Comparison of ENCODE assay signal across 12 cellular contexts in the genomic region with DNA sequence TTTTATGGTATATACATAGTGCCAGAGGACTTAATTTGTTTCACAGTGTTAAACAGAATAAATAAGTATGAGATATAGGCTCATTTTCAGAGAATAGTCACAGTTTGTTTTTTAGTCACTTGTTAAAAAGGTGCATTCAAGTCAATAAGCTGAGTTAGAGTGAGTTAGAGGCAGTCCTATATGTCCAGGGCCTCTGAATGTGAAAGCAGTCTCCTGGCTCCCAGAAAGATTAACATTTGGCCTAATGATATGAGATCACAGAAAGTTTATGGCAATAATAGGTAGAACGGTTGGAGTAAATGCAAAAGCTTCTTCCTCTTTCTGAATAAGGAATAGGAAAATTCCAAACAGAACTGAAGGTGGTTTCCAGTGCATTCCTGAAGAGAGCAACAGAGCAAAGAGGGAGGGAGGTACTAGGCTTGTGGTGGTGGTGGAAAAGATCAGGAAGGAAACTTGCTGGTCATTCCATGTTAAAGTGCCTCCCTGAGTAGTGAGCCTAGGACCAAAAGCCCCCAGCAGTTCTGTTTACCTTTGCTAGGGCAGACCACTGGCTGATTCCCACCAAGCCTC. TPM values are rescaled to one million over a fixed set of nuclear protein-coding genes. Genes with fewer than 3 reads are reported as not detected.
DNase-seq lines count a peak whose midpoint lies in the region; ATAC-seq and TF ChIP-seq lines count a peak whose summit lies in the region.
"Had no signal": no experiment of that assay in that cellular context is flagged by ENCODE, and none has a peak within 500 bp of the region (broad histone marks: within the 10 kb centered on the region; RNA-seq: fewer than 3 reads in every experiment).

No MANE protein-coding gene starts in this region.

- H3K36me3 ChIP-seq in SK-N-MC (ENCODE audit: insufficient read depth, low read length), result no peaks in the 10 kb centered on the region
- H3K36me3 ChIP-seq in neuronal stem cell (replicated peaks in 1 of 2; ENCODE audit: control insufficient read depth in 2 of 2, insufficient read depth in 2 of 2, low read length in 2 of 2), result no peaks in the 10 kb centered on the region
- H3K36me3 ChIP-seq in MM.1S (replicated peaks; ENCODE audit: insufficient read depth, low read length), result no peaks in the 10 kb centered on the region
- H3K36me3 ChIP-seq: uterus had no signal

- in situ Hi-C loops in Caki2 (cut with HindIII; ENCODE audit: low pct_unique_long_range_greater_than_20kb, low sequenced_read_pairs), result no loop called here

- H2BK12ac ChIP-seq in neuronal stem cell (ENCODE audit: low read length), result no peak overlapping the region

- ATAC-seq in HG02884 (IDR thresholded peaks at IDR 0.05; ENCODE audit: unreplicated experiment), result no peak
- ATAC-seq: natural killer cell treated with Interleukin-12 subunit alpha and Interleukin-12 subunit beta and Interleukin-15 and Interleukin-18, amount 100 ng/mL, for 72 hours had no signal

- H3K4ac ChIP-seq in neuronal stem cell (ENCODE audit: low read length), result no peak overlapping the region

- no peaks in the 10 kb centered on the region for H3K79me1 ChIP-seq in neuronal stem cell (ENCODE audit: low read depth, low read length)

- peak overlapping the region; percentile 91 for H3K18ac ChIP-seq in neuronal stem cell (ENCODE audit: low read length)

- no peak for TF ChIP-seq CTCF in fibroblast of pulmonary artery (IDR thresholded peaks at IDR 0.05; ENCODE audit: low read length, missing control alignments)
- TF ChIP-seq CTCF in MM.1S (IDR thresholded peaks at IDR 0.05; ENCODE audit: low read length), result no peak

- no peak overlapping the region for H2AFZ ChIP-seq in neuronal stem cell (ENCODE audit: low read length)
- no peak overlapping the region for H2AFZ ChIP-seq in MM.1S (ENCODE audit: low read length)

- H3K4me1 ChIP-seq in neuronal stem cell (ENCODE audit: control insufficient read depth in 2 of 2, insufficient read depth in 1 of 2, low read depth in 1 of 2, low read length in 2 of 2), result peaks cover 0 to 9% of the 10 kb centered on the region in 2 donors
- no peaks in the 10 kb centered on the region for H3K4me1 ChIP-seq in MM.1S (ENCODE audit: low read length)
- H3K4me1 ChIP-seq: uterus had no signal

- H4K20me1 ChIP-seq in MM.1S (ENCODE audit: insufficient read depth, low read length), result no peaks in the 10 kb centered on the region

- H3K4me2 ChIP-seq in neuronal stem cell (ENCODE audit: insufficient read depth, low read length, poor library complexity, severe bottlenecking) (no peak overlapping the region), MM.1S (ENCODE audit: low read depth, low read length) (no peak overlapping the region)

- no peak overlapping the region for H4K8ac ChIP-seq in neuronal stem cell (ENCODE audit: low read depth, low read length)

- H3K27me3 ChIP-seq in neuronal stem cell (ENCODE audit: control insufficient read depth in 3 of 3, insufficient read depth in 3 of 3, low read depth in 1 of 3, low read length in 3 of 3), result no peaks in the 10 kb centered on the region
- no peaks in the 10 kb centered on the region for H3K27me3 ChIP-seq in MM.1S (replicated peaks; ENCODE audit: insufficient read depth, low read length)
- H3K27me3 ChIP-seq: uterus had no signal

- no peaks in the 10 kb centered on the region for H3K9me2 ChIP-seq in MM.1S (replicated peaks; ENCODE audit: insufficient read depth, low read length)

- H3K4me3 ChIP-seq in SK-N-MC (peak overlapping the region; percentile 71), fibroblast of pulmonary artery (replicated peaks; ENCODE audit: low read depth, low read length) (no peak overlapping the region), neuronal stem cell (ENCODE audit: low read length in 2 of 2) (no peak overlapping the region), MM.1S (ENCODE audit: low read length) (no peak overlapping the region)
- H3K4me3 ChIP-seq: uterus had no signal

- peak overlapping the region; percentile 6 for H2BK120ac ChIP-seq in neuronal stem cell (ENCODE audit: low read depth, low read length)

- no peak overlapping the region for H3K14ac ChIP-seq in neuronal stem cell (ENCODE audit: low read length)

- H3K9me3 ChIP-seq in SK-N-MC (ENCODE audit: low read depth, low read length), result no peaks in the 10 kb centered on the region
- H3K9me3 ChIP-seq in neuronal stem cell (replicated peaks in 1 of 2; ENCODE audit: control insufficient read depth in 2 of 2, insufficient read depth in 1 of 2, low read depth in 1 of 2, low read length in 2 of 2), result no peaks in the 10 kb centered on the region
- H3K9me3 ChIP-seq in MM.1S (replicated peaks; ENCODE audit: insufficient read depth, low read length), result no peaks in the 10 kb centered on the region
- H3K9me3 ChIP-seq: uterus had no signal

- H3K27ac ChIP-seq in SK-N-MC (peak overlapping the region; percentile 98), neuronal stem cell (replicated peaks; ENCODE audit: low read length) (peak overlapping the region; percentile 5), MM.1S (ENCODE audit: low read length) (no peak overlapping the region)

- H3K9ac ChIP-seq in SK-N-MC (ENCODE audit: insufficient read length) (peak overlapping the region; percentile 67), neuronal stem cell (ENCODE audit: low read depth, low read length, poor library complexity) (no peak overlapping the region), MM.1S (ENCODE audit: low read length) (no peak overlapping the region)

- H3K23ac ChIP-seq in neuronal stem cell (ENCODE audit: low read depth, low read length, poor library complexity), result no peak overlapping the region

- peak; percentile 28 for DNase-seq in Caki2 (ENCODE audit: low read depth)
- no peak for DNase-seq in SK-N-MC (ENCODE audit: low read depth, low spot score)
- DNase-seq in fibroblast of pulmonary artery (ENCODE audit: low read depth), result peak; percentile 10
- no peak for DNase-seq in neuronal stem cell (ENCODE audit: low spot score)
- DNase-seq in erythroblast (lab: John Stamatoyannopoulos, UW), result no peak
- no peak for DNase-seq in HuH-7.5 (ENCODE audit: low spot score)
- no peak for DNase-seq in MM.1S
- DNase-seq: activated CD4-positive, CD25-positive, alpha-beta regulatory T cell treated with anti-CD3 and anti-CD28 coated beads, Interleukin-2, amount 50 U/mL, for 72 hours; NCI-H748 treated with DMSO at 0.1 percent for 48 hours; uterus had no signal

- H2BK5ac ChIP-seq in neuronal stem cell (ENCODE audit: low read length), result no peak overlapping the region

- H3F3A ChIP-seq in MM.1S (ENCODE audit: insufficient read depth, low read length), result no peaks in the 10 kb centered on the region

- H4K91ac ChIP-seq in neuronal stem cell (ENCODE audit: low read depth, low read length, poor library complexity), result no peak overlapping the region

- WGBS in neuronal stem cell (ENCODE audit: extremely low coverage in 2 of 2, insufficient read length in 2 of 2, insufficient replicate concordance in 1 of 2), 2 donors, result no CpG with 5 or more reads among the region's 1 CpG

- peak overlapping the region; percentile 79 for H2AK5ac ChIP-seq in neuronal stem cell (ENCODE audit: low read depth, low read length)

- no peak overlapping the region for H2BK15ac ChIP-seq in neuronal stem cell (ENCODE audit: low read length)

- no peaks in the 10 kb centered on the region for H3K79me2 ChIP-seq in MM.1S (ENCODE audit: low read length)

- TF ChIP-seq POLR2A in erythroblast (IDR thresholded peaks at IDR 0.05; ENCODE audit: low read length), result no peak

RNA-seq across cellular contexts. Expression of gene SLC38A4, which starts 54.4 kb away (rescaled TPM):
- total RNA-seq in Caki2 (2014; rRNA removed; shearing (Covaris generic); ENCODE audit: low replicate concordance), result 0.03 TPM in 1 of 2 replicates, not detected in the other
- polyA plus RNA-seq in neuronal stem cell (2013, experiment 1 of 2), result 12.0 TPM
- polyA plus RNA-seq in neuronal stem cell (2013, experiment 2 of 2), result 12.5 TPM
- total RNA-seq: natural killer cell treated with Interleukin-12 subunit alpha and Interleukin-12 subunit beta and Interleukin-15 and Interleukin-18, amount 100 ng/mL, for 72 hours had no signal

Comparison
In these comparisons a context has a peak if more than half of its experiments do, and no peak if none do; other contexts are left out.
1. DNase-seq: peak in Caki2 (single experiment) and fibroblast of pulmonary artery (single experiment); none in SK-N-MC (single experiment), neuronal stem cell (single experiment), erythroblast (0 of 2), HuH-7.5 (single experiment) and MM.1S (single experiment).